Comparison of ENCODE assay signal across 10 cellular contexts in genomic region chr1:47149172-47149571, GRCh38. TPM values are rescaled to one million over a fixed set of nuclear protein-coding genes. Genes with fewer than 3 reads are reported as not detected.
"Had no signal": no experiment of that assay in that cellular context is flagged by ENCODE, and none has a peak within 500 bp of the region (broad histone marks: within the 10 kb centered on the region; RNA-seq: fewer than 3 reads in every experiment).

No MANE protein-coding gene starts in this region.

RNA-seq across cellular contexts. Expression of gene CYP4A22, which starts 11.9 kb away (rescaled TPM):
- total RNA-seq: activated CD8-positive, alpha-beta T cell treated with anti-CD3 and anti-CD28 coated beads for 36 hours; activated naive CD8-positive, alpha-beta T cell treated with anti-CD3 and anti-CD28 coated beads for 36 hours; activated T-cell treated with anti-CD3 and anti-CD28 coated beads, Interleukin-2, amount 50 U/mL, for 72 hours; activated T-helper 2 cell treated with anti-CD3 and anti-CD28 coated beads, Interferon-gamma antibody, Interleukin-2, Interleukin-4, amounts not matched to agents 10 μg/mL and 5 μg/mL and 100 μg/mL, durations not matched to agents 14 hours and 24 hours and 36 hours; cardiac muscle cell; IMR-90; LHCN-M2; M059J; Right ventricle myocardium inferior; T-helper 1 cell treated with Interleukin-12 subunit alpha and Interleukin-12 subunit beta and Interleukin-4 antibody, amounts not matched to agents 30 ng/mL and 1 ng/mL, for 36 hours had no signal
- polyA plus RNA-seq: cardiac muscle cell, IMR-90 had no signal

RNA-seq across cellular contexts. Expression of gene PDZK1IP1, which starts 40.7 kb away (rescaled TPM):
- total RNA-seq: activated CD8-positive, alpha-beta T cell treated with anti-CD3 and anti-CD28 coated beads for 36 hours; activated naive CD8-positive, alpha-beta T cell treated with anti-CD3 and anti-CD28 coated beads for 36 hours; activated T-cell treated with anti-CD3 and anti-CD28 coated beads, Interleukin-2, amount 50 U/mL, for 72 hours; activated T-helper 2 cell treated with anti-CD3 and anti-CD28 coated beads, Interferon-gamma antibody, Interleukin-2, Interleukin-4, amounts not matched to agents 10 μg/mL and 5 μg/mL and 100 μg/mL, durations not matched to agents 14 hours and 24 hours and 36 hours; cardiac muscle cell; IMR-90; LHCN-M2; Right ventricle myocardium inferior; T-helper 1 cell treated with Interleukin-12 subunit alpha and Interleukin-12 subunit beta and Interleukin-4 antibody, amounts not matched to agents 30 ng/mL and 1 ng/mL, for 36 hours had no signal
- polyA plus RNA-seq: cardiac muscle cell, IMR-90 had no signal
